1 cellular context compared by ENCODE assay signal in genomic region chr5:177427919-177428573, GRCh38.
TF ChIP-seq lines count a peak whose summit lies in the region.

No MANE protein-coding gene starts in this region.

TF ChIP-seq in HCT116, 20 proteins besides CTCF, POLR2A, EP300 and RAD21 (continued from another document):
- no peak for TF ChIP-seq REST (IDR thresholded peaks at IDR 0.05; ENCODE audit: low read depth)
- TF ChIP-seq EGR1 (IDR thresholded peaks at IDR 0.05; ENCODE audit: low read depth): no peak
- TF ChIP-seq JUND (IDR thresholded peaks at IDR 0.05): no peak
- TF ChIP-seq ELF1 (IDR thresholded peaks at IDR 0.05; ENCODE audit: borderline replicate concordance, low read depth): no peak
- no peak for TF ChIP-seq SIN3A (IDR thresholded peaks at IDR 0.05; ENCODE audit: low read depth)
